1 cellular context compared by ENCODE assay signal in the genomic region with DNA sequence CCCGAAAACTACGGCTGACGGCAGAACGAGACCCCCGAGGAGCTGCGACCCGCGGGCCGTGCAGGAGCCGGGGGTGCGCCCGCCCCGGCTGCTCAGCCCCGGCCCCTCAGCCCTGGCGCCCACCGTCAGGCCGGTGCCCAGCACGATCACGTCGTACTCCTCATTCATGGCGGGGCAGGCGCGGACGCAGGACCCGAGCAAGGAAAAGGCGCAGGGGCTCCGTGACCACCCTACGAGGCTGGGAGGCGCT.
TF ChIP-seq lines count a peak whose summit lies in the region.

No MANE protein-coding gene starts in this region.

TF ChIP-seq in HepG2, 621 proteins besides CTCF, POLR2A, EP300 and RAD21 (continued from another document and continues in another):
- TF ChIP-seq PLRG1 (conservative IDR thresholded peaks at IDR 0.05), result no peak
- TF ChIP-seq ZNF331 (CRISPR knock-in tag; IDR thresholded peaks at IDR 0.05), result no peak
- TF ChIP-seq, protein P1, sequence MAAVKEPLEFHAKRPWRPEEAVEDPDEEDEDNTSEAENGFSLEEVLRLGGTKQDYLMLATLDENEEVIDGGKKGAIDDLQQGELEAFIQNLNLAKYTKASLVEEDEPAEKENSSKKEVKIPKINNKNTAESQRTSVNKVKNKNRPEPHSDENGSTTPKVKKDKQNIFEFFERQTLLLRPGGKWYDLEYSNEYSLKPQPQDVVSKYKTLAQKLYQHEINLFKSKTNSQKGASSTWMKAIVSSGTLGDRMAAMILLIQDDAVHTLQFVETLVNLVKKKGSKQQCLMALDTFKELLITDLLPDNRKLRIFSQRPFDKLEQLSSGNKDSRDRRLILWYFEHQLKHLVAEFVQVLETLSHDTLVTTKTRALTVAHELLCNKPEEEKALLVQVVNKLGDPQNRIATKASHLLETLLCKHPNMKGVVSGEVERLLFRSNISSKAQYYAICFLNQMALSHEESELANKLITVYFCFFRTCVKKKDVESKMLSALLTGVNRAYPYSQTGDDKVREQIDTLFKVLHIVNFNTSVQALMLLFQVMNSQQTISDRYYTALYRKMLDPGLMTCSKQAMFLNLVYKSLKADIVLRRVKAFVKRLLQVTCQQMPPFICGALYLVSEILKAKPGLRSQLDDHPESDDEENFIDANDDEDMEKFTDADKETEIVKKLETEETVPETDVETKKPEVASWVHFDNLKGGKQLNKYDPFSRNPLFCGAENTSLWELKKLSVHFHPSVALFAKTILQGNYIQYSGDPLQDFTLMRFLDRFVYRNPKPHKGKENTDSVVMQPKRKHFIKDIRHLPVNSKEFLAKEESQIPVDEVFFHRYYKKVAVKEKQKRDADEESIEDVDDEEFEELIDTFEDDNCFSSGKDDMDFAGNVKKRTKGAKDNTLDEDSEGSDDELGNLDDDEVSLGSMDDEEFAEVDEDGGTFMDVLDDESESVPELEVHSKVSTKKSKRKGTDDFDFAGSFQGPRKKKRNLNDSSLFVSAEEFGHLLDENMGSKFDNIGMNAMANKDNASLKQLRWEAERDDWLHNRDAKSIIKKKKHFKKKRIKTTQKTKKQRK (IDR thresholded peaks at IDR 0.05; ENCODE audit: low read length), result no peak
- no peak for TF ChIP-seq TBL1XR1 (IDR thresholded peaks at IDR 0.05; ENCODE audit: borderline replicate concordance, low read length, partially characterized antibody)
- no peak for TF ChIP-seq KAT8 (CRISPR knock-in tag; IDR thresholded peaks at IDR 0.05)
- TF ChIP-seq, protein P2, sequence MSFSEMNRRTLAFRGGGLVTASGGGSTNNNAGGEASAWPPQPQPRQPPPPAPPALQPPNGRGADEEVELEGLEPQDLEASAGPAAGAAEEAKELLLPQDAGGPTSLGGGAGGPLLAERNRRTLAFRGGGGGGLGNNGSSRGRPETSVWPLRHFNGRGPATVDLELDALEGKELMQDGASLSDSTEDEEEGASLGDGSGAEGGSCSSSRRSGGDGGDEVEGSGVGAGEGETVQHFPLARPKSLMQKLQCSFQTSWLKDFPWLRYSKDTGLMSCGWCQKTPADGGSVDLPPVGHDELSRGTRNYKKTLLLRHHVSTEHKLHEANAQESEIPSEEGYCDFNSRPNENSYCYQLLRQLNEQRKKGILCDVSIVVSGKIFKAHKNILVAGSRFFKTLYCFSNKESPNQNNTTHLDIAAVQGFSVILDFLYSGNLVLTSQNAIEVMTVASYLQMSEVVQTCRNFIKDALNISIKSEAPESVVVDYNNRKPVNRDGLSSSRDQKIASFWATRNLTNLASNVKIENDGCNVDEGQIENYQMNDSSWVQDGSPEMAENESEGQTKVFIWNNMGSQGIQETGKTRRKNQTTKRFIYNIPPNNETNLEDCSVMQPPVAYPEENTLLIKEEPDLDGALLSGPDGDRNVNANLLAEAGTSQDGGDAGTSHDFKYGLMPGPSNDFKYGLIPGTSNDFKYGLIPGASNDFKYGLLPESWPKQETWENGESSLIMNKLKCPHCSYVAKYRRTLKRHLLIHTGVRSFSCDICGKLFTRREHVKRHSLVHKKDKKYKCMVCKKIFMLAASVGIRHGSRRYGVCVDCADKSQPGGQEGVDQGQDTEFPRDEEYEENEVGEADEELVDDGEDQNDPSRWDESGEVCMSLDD (CRISPR knock-in tag; IDR thresholded peaks at IDR 0.05; ENCODE audit: borderline replicate concordance), result no peak
- TF ChIP-seq, protein P3, sequence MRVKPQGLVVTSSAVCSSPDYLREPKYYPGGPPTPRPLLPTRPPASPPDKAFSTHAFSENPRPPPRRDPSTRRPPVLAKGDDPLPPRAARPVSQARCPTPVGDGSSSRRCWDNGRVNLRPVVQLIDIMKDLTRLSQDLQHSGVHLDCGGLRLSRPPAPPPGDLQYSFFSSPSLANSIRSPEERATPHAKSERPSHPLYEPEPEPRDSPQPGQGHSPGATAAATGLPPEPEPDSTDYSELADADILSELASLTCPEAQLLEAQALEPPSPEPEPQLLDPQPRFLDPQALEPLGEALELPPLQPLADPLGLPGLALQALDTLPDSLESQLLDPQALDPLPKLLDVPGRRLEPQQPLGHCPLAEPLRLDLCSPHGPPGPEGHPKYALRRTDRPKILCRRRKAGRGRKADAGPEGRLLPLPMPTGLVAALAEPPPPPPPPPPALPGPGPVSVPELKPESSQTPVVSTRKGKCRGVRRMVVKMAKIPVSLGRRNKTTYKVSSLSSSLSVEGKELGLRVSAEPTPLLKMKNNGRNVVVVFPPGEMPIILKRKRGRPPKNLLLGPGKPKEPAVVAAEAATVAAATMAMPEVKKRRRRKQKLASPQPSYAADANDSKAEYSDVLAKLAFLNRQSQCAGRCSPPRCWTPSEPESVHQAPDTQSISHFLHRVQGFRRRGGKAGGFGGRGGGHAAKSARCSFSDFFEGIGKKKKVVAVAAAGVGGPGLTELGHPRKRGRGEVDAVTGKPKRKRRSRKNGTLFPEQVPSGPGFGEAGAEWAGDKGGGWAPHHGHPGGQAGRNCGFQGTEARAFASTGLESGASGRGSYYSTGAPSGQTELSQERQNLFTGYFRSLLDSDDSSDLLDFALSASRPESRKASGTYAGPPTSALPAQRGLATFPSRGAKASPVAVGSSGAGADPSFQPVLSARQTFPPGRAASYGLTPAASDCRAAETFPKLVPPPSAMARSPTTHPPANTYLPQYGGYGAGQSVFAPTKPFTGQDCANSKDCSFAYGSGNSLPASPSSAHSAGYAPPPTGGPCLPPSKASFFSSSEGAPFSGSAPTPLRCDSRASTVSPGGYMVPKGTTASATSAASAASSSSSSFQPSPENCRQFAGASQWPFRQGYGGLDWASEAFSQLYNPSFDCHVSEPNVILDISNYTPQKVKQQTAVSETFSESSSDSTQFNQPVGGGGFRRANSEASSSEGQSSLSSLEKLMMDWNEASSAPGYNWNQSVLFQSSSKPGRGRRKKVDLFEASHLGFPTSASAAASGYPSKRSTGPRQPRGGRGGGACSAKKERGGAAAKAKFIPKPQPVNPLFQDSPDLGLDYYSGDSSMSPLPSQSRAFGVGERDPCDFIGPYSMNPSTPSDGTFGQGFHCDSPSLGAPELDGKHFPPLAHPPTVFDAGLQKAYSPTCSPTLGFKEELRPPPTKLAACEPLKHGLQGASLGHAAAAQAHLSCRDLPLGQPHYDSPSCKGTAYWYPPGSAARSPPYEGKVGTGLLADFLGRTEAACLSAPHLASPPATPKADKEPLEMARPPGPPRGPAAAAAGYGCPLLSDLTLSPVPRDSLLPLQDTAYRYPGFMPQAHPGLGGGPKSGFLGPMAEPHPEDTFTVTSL (CRISPR knock-in tag; IDR thresholded peaks at IDR 0.05; ENCODE audit: borderline replicate concordance), result no peak
- TF ChIP-seq, protein P4, sequence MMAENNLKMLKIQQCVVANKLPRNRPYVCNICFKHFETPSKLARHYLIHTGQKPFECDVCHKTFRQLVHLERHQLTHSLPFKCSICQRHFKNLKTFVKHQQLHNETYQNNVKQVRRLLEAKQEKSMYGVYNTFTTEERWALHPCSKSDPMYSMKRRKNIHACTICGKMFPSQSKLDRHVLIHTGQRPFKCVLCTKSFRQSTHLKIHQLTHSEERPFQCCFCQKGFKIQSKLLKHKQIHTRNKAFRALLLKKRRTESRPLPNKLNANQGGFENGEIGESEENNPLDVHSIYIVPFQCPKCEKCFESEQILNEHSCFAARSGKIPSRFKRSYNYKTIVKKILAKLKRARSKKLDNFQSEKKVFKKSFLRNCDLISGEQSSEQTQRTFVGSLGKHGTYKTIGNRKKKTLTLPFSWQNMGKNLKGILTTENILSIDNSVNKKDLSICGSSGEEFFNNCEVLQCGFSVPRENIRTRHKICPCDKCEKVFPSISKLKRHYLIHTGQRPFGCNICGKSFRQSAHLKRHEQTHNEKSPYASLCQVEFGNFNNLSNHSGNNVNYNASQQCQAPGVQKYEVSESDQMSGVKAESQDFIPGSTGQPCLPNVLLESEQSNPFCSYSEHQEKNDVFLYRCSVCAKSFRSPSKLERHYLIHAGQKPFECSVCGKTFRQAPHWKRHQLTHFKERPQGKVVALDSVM (CRISPR knock-in tag; IDR thresholded peaks at IDR 0.05), result no peak
- peak; percentile 98 for TF ChIP-seq RBFOX2 (IDR thresholded peaks at IDR 0.05; ENCODE audit: low read depth, low read length)
- TF ChIP-seq, protein P5, sequence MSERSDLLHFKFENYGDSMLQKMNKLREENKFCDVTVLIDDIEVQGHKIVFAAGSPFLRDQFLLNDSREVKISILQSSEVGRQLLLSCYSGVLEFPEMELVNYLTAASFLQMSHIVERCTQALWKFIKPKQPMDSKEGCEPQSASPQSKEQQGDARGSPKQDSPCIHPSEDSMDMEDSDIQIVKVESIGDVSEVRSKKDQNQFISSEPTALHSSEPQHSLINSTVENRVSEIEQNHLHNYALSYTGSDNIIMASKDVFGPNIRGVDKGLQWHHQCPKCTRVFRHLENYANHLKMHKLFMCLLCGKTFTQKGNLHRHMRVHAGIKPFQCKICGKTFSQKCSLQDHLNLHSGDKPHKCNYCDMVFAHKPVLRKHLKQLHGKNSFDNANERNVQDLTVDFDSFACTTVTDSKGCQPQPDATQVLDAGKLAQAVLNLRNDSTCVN (CRISPR knock-in tag; IDR thresholded peaks at IDR 0.05; ENCODE audit: borderline replicate concordance), result no peak
- no peak for TF ChIP-seq ZNF256 (CRISPR knock-in tag; conservative IDR thresholded peaks at IDR 0.05)
- no peak for TF ChIP-seq RXRA (CRISPR knock-in tag; IDR thresholded peaks at IDR 0.05)
- TF ChIP-seq, protein P6, sequence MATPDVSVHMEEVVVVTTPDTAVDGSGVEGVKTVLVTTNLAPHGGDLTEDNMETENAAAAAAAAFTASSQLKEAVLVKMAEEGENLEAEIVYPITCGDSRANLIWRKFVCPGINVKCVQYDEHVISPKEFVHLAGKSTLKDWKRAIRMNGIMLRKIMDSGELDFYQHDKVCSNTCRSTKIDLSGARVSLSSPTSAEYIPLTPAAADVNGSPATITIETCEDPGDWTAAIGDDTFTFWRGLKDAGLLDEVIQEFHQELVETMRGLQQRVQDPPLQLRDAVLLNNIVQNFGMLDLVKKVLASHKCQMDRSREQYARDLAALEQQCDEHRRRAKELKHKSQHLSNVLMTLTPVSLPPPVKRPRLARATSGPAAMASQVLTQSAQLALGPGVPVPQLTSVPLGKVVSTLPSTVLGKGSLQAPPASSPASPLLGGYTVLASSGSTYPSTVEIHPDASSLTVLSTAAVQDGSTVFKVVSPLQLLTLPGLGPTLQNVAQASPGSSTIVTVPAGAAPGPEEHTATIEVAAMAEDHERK (CRISPR knock-in tag; IDR thresholded peaks at IDR 0.05; ENCODE audit: low read depth), result no peak
- TF ChIP-seq, protein P7, sequence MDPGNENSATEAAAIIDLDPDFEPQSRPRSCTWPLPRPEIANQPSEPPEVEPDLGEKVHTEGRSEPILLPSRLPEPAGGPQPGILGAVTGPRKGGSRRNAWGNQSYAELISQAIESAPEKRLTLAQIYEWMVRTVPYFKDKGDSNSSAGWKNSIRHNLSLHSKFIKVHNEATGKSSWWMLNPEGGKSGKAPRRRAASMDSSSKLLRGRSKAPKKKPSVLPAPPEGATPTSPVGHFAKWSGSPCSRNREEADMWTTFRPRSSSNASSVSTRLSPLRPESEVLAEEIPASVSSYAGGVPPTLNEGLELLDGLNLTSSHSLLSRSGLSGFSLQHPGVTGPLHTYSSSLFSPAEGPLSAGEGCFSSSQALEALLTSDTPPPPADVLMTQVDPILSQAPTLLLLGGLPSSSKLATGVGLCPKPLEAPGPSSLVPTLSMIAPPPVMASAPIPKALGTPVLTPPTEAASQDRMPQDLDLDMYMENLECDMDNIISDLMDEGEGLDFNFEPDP (CRISPR knock-in tag; conservative IDR thresholded peaks at IDR 0.05), result peak; percentile 6; the same call in 1 of the 2 replicates
- TF ChIP-seq, protein P8, sequence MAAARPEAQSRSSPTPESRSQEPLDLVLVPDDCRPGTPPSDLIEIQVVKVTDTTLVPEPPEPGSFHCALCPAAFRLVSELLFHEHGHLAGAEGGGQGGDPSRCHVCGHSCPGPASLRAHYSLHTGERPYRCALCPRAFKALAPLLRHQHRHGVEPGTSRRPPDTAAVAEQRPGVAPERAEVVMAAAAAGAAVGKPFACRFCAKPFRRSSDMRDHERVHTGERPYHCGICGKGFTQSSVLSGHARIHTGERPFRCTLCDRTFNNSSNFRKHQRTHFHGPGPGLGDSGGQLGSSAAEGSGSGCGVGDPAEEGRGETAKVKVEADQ (CRISPR knock-in tag; IDR thresholded peaks at IDR 0.05; ENCODE audit: borderline replicate concordance), result no peak
- TF ChIP-seq, protein P9, sequence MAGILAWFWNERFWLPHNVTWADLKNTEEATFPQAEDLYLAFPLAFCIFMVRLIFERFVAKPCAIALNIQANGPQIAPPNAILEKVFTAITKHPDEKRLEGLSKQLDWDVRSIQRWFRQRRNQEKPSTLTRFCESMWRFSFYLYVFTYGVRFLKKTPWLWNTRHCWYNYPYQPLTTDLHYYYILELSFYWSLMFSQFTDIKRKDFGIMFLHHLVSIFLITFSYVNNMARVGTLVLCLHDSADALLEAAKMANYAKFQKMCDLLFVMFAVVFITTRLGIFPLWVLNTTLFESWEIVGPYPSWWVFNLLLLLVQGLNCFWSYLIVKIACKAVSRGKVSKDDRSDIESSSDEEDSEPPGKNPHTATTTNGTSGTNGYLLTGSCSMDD (CRISPR knock-in tag; IDR thresholded peaks at IDR 0.05), result no peak
- TF ChIP-seq GATAD2A (CRISPR knock-in tag; IDR thresholded peaks at IDR 0.05), result no peak
- TF ChIP-seq, protein P10, sequence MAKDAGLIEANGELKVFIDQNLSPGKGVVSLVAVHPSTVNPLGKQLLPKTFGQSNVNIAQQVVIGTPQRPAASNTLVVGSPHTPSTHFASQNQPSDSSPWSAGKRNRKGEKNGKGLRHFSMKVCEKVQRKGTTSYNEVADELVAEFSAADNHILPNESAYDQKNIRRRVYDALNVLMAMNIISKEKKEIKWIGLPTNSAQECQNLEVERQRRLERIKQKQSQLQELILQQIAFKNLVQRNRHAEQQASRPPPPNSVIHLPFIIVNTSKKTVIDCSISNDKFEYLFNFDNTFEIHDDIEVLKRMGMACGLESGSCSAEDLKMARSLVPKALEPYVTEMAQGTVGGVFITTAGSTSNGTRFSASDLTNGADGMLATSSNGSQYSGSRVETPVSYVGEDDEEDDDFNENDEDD (CRISPR knock-in tag; IDR thresholded peaks at IDR 0.05; ENCODE audit: borderline replicate concordance), result no peak
- no peak for TF ChIP-seq MEIS2 (CRISPR knock-in tag; IDR thresholded peaks at IDR 0.05)
- peak; percentile 18; the same call in 1 of the 2 replicates for TF ChIP-seq ISX (CRISPR knock-in tag; conservative IDR thresholded peaks at IDR 0.05)
- TF ChIP-seq TEAD3 (CRISPR knock-in tag; optimal IDR thresholded peaks at IDR 0.05; ENCODE audit: borderline replicate concordance), result no peak
- TF ChIP-seq KLF6 (CRISPR knock-in tag; IDR thresholded peaks at IDR 0.05), result no peak
- no peak for TF ChIP-seq KDM5A (IDR thresholded peaks at IDR 0.05; ENCODE audit: borderline replicate concordance, low read length)
- TF ChIP-seq, protein P11, sequence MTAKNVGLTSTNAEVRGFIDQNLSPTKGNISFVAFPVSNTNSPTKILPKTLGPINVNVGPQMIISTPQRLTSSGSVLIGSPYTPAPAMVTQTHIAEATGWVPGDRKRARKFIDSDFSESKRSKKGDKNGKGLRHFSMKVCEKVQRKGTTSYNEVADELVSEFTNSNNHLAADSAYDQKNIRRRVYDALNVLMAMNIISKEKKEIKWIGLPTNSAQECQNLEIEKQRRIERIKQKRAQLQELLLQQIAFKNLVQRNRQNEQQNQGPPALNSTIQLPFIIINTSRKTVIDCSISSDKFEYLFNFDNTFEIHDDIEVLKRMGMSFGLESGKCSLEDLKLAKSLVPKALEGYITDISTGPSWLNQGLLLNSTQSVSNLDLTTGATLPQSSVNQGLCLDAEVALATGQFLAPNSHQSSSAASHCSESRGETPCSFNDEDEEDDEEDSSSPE (CRISPR knock-in tag; IDR thresholded peaks at IDR 0.05), result no peak
- TF ChIP-seq, protein P12, sequence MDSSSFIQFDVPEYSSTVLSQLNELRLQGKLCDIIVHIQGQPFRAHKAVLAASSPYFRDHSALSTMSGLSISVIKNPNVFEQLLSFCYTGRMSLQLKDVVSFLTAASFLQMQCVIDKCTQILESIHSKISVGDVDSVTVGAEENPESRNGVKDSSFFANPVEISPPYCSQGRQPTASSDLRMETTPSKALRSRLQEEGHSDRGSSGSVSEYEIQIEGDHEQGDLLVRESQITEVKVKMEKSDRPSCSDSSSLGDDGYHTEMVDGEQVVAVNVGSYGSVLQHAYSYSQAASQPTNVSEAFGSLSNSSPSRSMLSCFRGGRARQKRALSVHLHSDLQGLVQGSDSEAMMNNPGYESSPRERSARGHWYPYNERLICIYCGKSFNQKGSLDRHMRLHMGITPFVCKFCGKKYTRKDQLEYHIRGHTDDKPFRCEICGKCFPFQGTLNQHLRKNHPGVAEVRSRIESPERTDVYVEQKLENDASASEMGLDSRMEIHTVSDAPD (CRISPR knock-in tag; IDR thresholded peaks at IDR 0.05), result no peak
- TF ChIP-seq IKZF1 (IDR thresholded peaks at IDR 0.05), result no peak
- TF ChIP-seq BRCA1 (CRISPR knock-in tag; IDR thresholded peaks at IDR 0.05), result no peak
